Comparison of ENCODE assay signal across 8 cellular contexts in genomic region chr11:65915821-65916251, GRCh38. TPM values are rescaled to one million over a fixed set of nuclear protein-coding genes. Genes with fewer than 3 reads are reported as not detected.
DNase-seq lines count a peak whose midpoint lies in the region; TF ChIP-seq lines count a peak whose summit lies in the region.
"Had no signal": no experiment of that assay in that cellular context is flagged by ENCODE, and none has a peak within 500 bp of the region (broad histone marks: within the 10 kb centered on the region; RNA-seq: fewer than 3 reads in every experiment).

No MANE protein-coding gene starts in this region.

- no peaks in the 10 kb centered on the region for H3K9me3 ChIP-seq in HUES48 (ENCODE audit: control insufficient read depth, insufficient read depth, low read length)
- no peaks in the 10 kb centered on the region for H3K9me3 ChIP-seq in breast epithelium
- no peaks in the 10 kb centered on the region for H3K9me3 ChIP-seq in transverse colon

- H3K36me3 ChIP-seq in HUES48 (ENCODE audit: control insufficient read depth, insufficient read depth, low read length), result peaks cover 6% of the 10 kb centered on the region
- H3K36me3 ChIP-seq in breast epithelium, result no peaks in the 10 kb centered on the region
- no peaks in the 10 kb centered on the region for H3K36me3 ChIP-seq in transverse colon

- TF ChIP-seq EP300 in transverse colon (IDR thresholded peaks at IDR 0.05; ENCODE audit: low read depth), result no peak

- H3K4me3 ChIP-seq in HUES48 (ENCODE audit: low read depth, low read length), result no peak overlapping the region
- H3K4me3 ChIP-seq in breast epithelium, result peak overlapping the region in 1 of 3 donors; percentile 48
- H3K4me3 ChIP-seq in transverse colon, result no peak overlapping the region

- H3K27me3 ChIP-seq in HUES48 (ENCODE audit: control insufficient read depth, insufficient read depth, low read length) (no peaks in the 10 kb centered on the region), breast epithelium (no peaks in the 10 kb centered on the region), transverse colon (no peaks in the 10 kb centered on the region)

- in situ Hi-C loops in transverse colon (cut with MboI; ENCODE audit: low pct_ligation_motif_present in 1 of 4, low pct_unique_long_range_greater_than_20kb in 1 of 4, low sequenced_read_pairs in 3 of 4), result no loop called here

- H3K27ac ChIP-seq in HUES48 (ENCODE audit: low read depth, low read length) (peak overlapping the region; percentile 85), breast epithelium (peak overlapping the region; percentile 94 to 99), transverse colon (peak overlapping the region; percentile 91 to 98 (median 96))
- H3K27ac ChIP-seq: VCaP had no signal

- intact Hi-C loops in breast epithelium (cut with DNase I; ENCODE audit: low total_unique reads) (no loop called here), transverse colon (cut with DNase I; ENCODE audit: low total_unique reads) (no loop called here)

- 0 out of 2 replicates have a peak overlapping the region, but pooled peaks have one; percentile 18 for H3K9ac ChIP-seq in HUES48 (ENCODE audit: low read depth, low read length)

- POLR2A ChIA-PET in GM10248 (lab: Yijun Ruan, JAX), result interaction anchor here (1.2 kb wide), 1 partner anchor 23 kb away, joined by 4 read pairs; no protein-coding TSS in a partner anchor

- H3K4me1 ChIP-seq in HUES48 (ENCODE audit: control insufficient read depth, insufficient read depth, low read length), result peaks cover 16% of the 10 kb centered on the region; the same call in 1 of the 2 replicates
- H3K4me1 ChIP-seq in breast epithelium, result peaks cover 9 to 27% of the 10 kb centered on the region in 2 donors
- peaks cover 31 to 53% (median 51%) of the 10 kb centered on the region in 4 donors for H3K4me1 ChIP-seq in transverse colon

- TF ChIP-seq CTCF in breast epithelium (IDR thresholded peaks at IDR 0.05) (no peak), transverse colon (IDR thresholded peaks at IDR 0.05) (no peak), GM10248 (IDR thresholded peaks at IDR 0.05; ENCODE audit: control extremely low read depth, extremely low read depth, low read depth, missing control alignments) (no peak)

- DNase-seq in breast epithelium (ENCODE audit: low spot score in 2 of 2) (peak; percentile 70 to 79), kidney tubule cell (ENCODE audit: low spot score) (peak; percentile 97), transverse colon (peak; percentile 74), SKM-1 treated with dmso at 0.1 percent for 144 hours (lab: John Stamatoyannopoulos, UW; ENCODE audit: unreplicated experiment) (no peak), NCI-H2196 (lab: John Stamatoyannopoulos, UW; ENCODE audit: unreplicated experiment) (no peak), GM10248 (ENCODE audit: extremely low spot score) (no peak)

- WGBS in transverse colon (ENCODE audit: low coverage in 1 of 2), 2 donors, result 51% methylated on average over 13 of the region's 13 CpGs; no CpG with 5 or more reads in 1 of the 2 donors

- TF ChIP-seq POLR2A in breast epithelium (IDR thresholded peaks at IDR 0.05) (no peak), transverse colon (IDR thresholded peaks at IDR 0.05) (no peak)

- CTCF ChIA-PET in GM10248 (lab: Yijun Ruan, JAX), result interaction anchor here (1.2 to 1.7 kb wide), 3 partner anchors 25 to 523 kb away, joined by 3 to 7 read pairs (median 4); partner anchors contain the start of genes CCDC85B and MRPL11

RNA-seq across cellular contexts. Expression of gene C11orf68, which starts 3.0 kb away (rescaled TPM):
- 10 to 100 TPM; 16.7 to 20.3 (median 19.7) TPM for total RNA-seq in breast epithelium
- total RNA-seq in transverse colon, result 10 to 100 TPM; 15.2 to 59.5 (median 22.8) TPM

RNA-seq across cellular contexts. Expression of gene DRAP1, which starts 3.4 kb away (rescaled TPM):
- total RNA-seq in breast epithelium (10 to 100 TPM; 50.1 to 64.5 (median 51.5) TPM), transverse colon (10 to 100 TPM; 15.7 to 63.2 (median 57.0) TPM)

RNA-seq across cellular contexts. Expression of gene FOSL1, which starts 15.6 kb away (rescaled TPM):
- 10 to 100 TPM in 1 of 3 donors, 1 to 10 TPM in 2; 2.4 to 17.0 (median 7.2) TPM for total RNA-seq in breast epithelium
- 10 to 100 TPM in 1 of 4 donors, 1 to 10 TPM in 1, not detected in 2; 1.2 to 11.6 TPM for total RNA-seq in transverse colon

RNA-seq across cellular contexts. Expression of gene CCDC85B, which starts 25.4 kb away (rescaled TPM):
- 10 to 100 TPM; 30.3 to 91.1 (median 41.9) TPM for total RNA-seq in breast epithelium
- total RNA-seq in transverse colon, result 100 to 1,000 TPM in 1 of 4 donors, 10 to 100 TPM in 2, 1 to 10 TPM in 1; 7.9 to 140 (median 23.1) TPM

RNA-seq across cellular contexts. Expression of gene FIBP, which starts 27.6 kb away (rescaled TPM):
- total RNA-seq in breast epithelium, result 10 to 100 TPM; 51.2 to 68.5 (median 51.7) TPM
- total RNA-seq in transverse colon, result 10 to 100 TPM; 53.4 to 82.6 (median 75.9) TPM

Comparison
In these comparisons a context has a peak if more than half of its experiments do, and no peak if none do; other contexts are left out.
1. DNase-seq: peak in breast epithelium (2 of 2), kidney tubule cell (single experiment) and transverse colon (single experiment); none in SKM-1 treated with dmso at 0.1 percent for 144 hours (single experiment), NCI-H2196 (single experiment) and GM10248 (single experiment).
2. Peak in every context shown above with its lines, with median percentiles within 50 percentile points of each other: H3K27ac ChIP-seq.